In genomic region chr1:97457446-97458089, GRCh38 we compare ENCODE assay signal across 31 cellular contexts.
DNase-seq lines count a peak whose midpoint lies in the region; ATAC-seq and TF ChIP-seq lines count a peak whose summit lies in the region.
"Had no signal": no experiment of that assay in that cellular context is flagged by ENCODE, and none has a peak within 500 bp of the region (broad histone marks: within the 10 kb centered on the region; RNA-seq: fewer than 3 reads in every experiment).

No MANE protein-coding gene starts in this region.

- TF ChIP-seq CTCF in fibroblast of the aortic adventitia (IDR thresholded peaks at IDR 0.05; ENCODE audit: insufficient read depth, low read length) (no peak), brain microvascular endothelial cell (IDR thresholded peaks at IDR 0.05; ENCODE audit: low read depth, low read length, missing control alignments) (no peak)

- H3K4me3 ChIP-seq in fibroblast of the aortic adventitia (ENCODE audit: low read depth, low read length) (no peak overlapping the region), brain microvascular endothelial cell (ENCODE audit: low read depth, low read length) (no peak overlapping the region)
- H3K4me3 ChIP-seq: A549, GM23338, hepatocyte, lung, ovary, SJSA1, upper lobe of right lung had no signal

- no peaks in the 10 kb centered on the region for H3K36me3 ChIP-seq in brain microvascular endothelial cell (replicated peaks)
- H3K36me3 ChIP-seq: ovary, SJSA1, upper lobe of right lung had no signal

- in situ Hi-C loops in SK-MEL-5 (cut with HindIII; ENCODE audit: low pct_unique_long_range_greater_than_20kb, low sequenced_read_pairs) (no loop called here), brain microvascular endothelial cell (cut with HindIII; ENCODE audit: low pct_ligation_motif_present, low sequenced_read_pairs) (no loop called here)

- ATAC-seq in HG03095 (IDR thresholded peaks at IDR 0.05; ENCODE audit: unreplicated experiment) (no peak), HG03135 (IDR thresholded peaks at IDR 0.05; ENCODE audit: unreplicated experiment) (no peak)
- ATAC-seq: A549; activated naive CD8-positive, alpha-beta T cell treated with anti-CD3 and anti-CD28 coated beads, Interleukin-2, amount 50 U/mL, for 24 hours; GM23338; upper lobe of right lung had no signal

- H3K27ac ChIP-seq in brain microvascular endothelial cell = no peak overlapping the region
- H3K27ac ChIP-seq: A549, hepatocyte, HL-60, ovary, SJSA1, upper lobe of right lung had no signal

- no peaks in the 10 kb centered on the region for H3K27me3 ChIP-seq in brain microvascular endothelial cell (replicated peaks)
- H3K27me3 ChIP-seq: hepatocyte, ovary, SJSA1, upper lobe of right lung had no signal

- peak; percentile 39 for DNase-seq in DMS 273 (lab: John Stamatoyannopoulos, UW; ENCODE audit: unreplicated experiment)
- DNase-seq in SK-MEL-5 (ENCODE audit: low read depth, low spot score) = peak; percentile 60
- DNase-seq in fibroblast of the aortic adventitia (ENCODE audit: low read depth) = peak; percentile 35
- DNase-seq in renal cortical epithelial cell (ENCODE audit: low read depth) = peak; percentile 67
- no peak for DNase-seq in brain microvascular endothelial cell
- no peak for DNase-seq in HuH-7.5 (ENCODE audit: low spot score)
- DNase-seq: activated CD4-positive, alpha-beta T cell treated with anti-CD3 and anti-CD28 coated beads, Interleukin-2, amount 50 U/mL, for 1 hour; activated CD4-positive, CD25-positive, alpha-beta regulatory T cell; activated effector memory CD4-positive, alpha-beta T cell treated with anti-CD3 and anti-CD28 coated beads, Interleukin-2, amount 50 U/mL, for 16 hours; activated naive CD8-positive, alpha-beta T cell treated with anti-CD3 and anti-CD28 coated beads, Interleukin-2, amount 50 U/mL, for 24 hours; activated T-cell treated with anti-CD3 and anti-CD28 coated beads, Interleukin-2, amount 50 U/mL, for 24 hours; AML-193; CD4-positive, alpha-beta T cell; HFFc6; KG1; NCI-H1930; nephron progenitor cell; ovary; retina; small intestine; stimulated activated CD4-positive, alpha-beta T cell treated with anti-CD3 and anti-CD28 coated beads, Interleukin-1b, Interleukin-23, amount 100 ng/mL, for 48 hours; stimulated activated naive CD4-positive, alpha-beta T cell treated with Interleukin-2 at 50 U/mL for 16 hours; upper lobe of right lung had no signal

Comparison
In these comparisons a context has a peak if more than half of its experiments do, and no peak if none do; other contexts are left out.
1. DNase-seq: peak in DMS 273 (single experiment), SK-MEL-5 (single experiment), fibroblast of the aortic adventitia (single experiment) and renal cortical epithelial cell (single experiment); none in brain microvascular endothelial cell (single experiment) and HuH-7.5 (single experiment).